ENCODE assay signal across 12 cellular contexts in the genomic region with DNA sequence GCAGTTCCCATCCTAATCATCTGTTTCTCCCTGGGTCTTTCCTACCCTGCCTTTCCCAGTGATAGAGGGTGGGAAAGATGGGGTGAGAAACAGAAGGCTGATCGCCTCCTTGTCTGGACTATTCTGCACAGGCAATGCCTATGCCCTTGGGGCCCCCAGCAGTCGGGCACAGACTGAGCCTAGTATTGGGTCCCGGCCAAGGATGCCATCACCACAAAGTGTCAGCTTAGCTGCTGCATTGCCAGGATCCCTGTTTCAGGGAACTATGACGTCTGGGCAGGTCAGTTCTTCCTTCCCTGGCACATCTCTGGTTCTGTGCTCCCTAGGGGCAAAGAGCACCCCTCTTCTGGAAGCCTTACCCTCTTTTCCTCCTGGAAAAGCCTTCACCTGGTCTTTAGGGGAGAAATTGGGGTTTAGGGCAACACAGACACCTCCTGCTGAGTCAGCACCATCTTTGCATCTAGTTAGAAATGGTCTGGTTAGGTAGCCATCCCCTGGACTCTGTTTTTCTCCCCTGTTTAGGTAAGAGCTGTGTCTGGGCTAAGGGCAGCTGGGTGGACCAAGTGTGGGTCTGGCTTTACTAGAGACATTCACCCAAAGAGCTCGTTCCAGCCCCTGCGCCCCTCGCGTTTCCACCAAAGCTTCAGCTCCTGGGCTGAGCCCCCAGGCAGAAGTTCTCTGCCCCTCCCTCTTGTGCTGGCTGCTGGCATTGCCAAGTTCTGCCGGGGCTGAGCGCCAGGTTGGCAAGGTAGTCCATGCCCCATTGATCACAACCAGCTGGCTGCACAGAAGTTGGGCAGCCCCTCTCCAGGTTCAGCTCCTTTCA. TPM values are rescaled to one million over a fixed set of nuclear protein-coding genes. Genes with fewer than 3 reads are reported as not detected.
DNase-seq lines count a peak whose midpoint lies in the region; ATAC-seq and TF ChIP-seq lines count a peak whose summit lies in the region.
"Had no signal": no experiment of that assay in that cellular context is flagged by ENCODE, and none has a peak within 500 bp of the region (broad histone marks: within the 10 kb centered on the region; RNA-seq: fewer than 3 reads in every experiment).

No MANE protein-coding gene starts in this region.

- H3K4me1 ChIP-seq in esophagus muscularis mucosa (peaks cover 21 to 53% (median 52%) of the 10 kb centered on the region in 4 donors), upper lobe of left lung (peaks cover 10 to 23% (median 15%) of the 10 kb centered on the region in 4 donors)
- H3K4me1 ChIP-seq: SJCRH30 had no signal

- DNase-seq in activated naive CD8-positive, alpha-beta T cell treated with anti-CD3 and anti-CD28 coated beads, Interleukin-2, amount 50 U/mL, for 24 hours = no peak
- DNase-seq in esophagus muscularis mucosa (ENCODE audit: extremely low spot score) (no peak), upper lobe of left lung (peak in 1 of 2 donors; percentile 44), inferior parietal cortex (ENCODE audit: extremely low spot score) (no peak)
- no peak for DNase-seq in natural killer cell treated with Interleukin-12 subunit alpha and Interleukin-12 subunit beta and Interleukin-15 and Interleukin-18, amount 100 ng/mL, for 72 hours (ENCODE audit: low spot score)
- no peak for DNase-seq in effector CD8-positive, alpha-beta T cell (lab: John Stamatoyannopoulos, UW)
- DNase-seq: GM23248, KG1 had no signal

- H3K36me3 ChIP-seq in esophagus muscularis mucosa (no peaks in the 10 kb centered on the region), upper lobe of left lung (no peaks in the 10 kb centered on the region)
- H3K36me3 ChIP-seq: SJCRH30 had no signal

- H3K9me3 Mint-ChIP-seq in activated naive CD8-positive, alpha-beta T cell (ENCODE audit: low read depth) = no peaks in the 10 kb centered on the region
- H3K9me3 Mint-ChIP-seq in activated naive CD8-positive, alpha-beta T cell treated with anti-CD3 and anti-CD28 coated beads, Interleukin-2, amount 50 U/mL, for 24 hours = no peaks in the 10 kb centered on the region
- H3K9me3 Mint-ChIP-seq in natural killer cell treated with Interleukin-12 subunit alpha and Interleukin-12 subunit beta and Interleukin-15 and Interleukin-18, amount 100 ng/mL, for 72 hours = no peaks in the 10 kb centered on the region

- H3K4me1 Mint-ChIP-seq in activated naive CD8-positive, alpha-beta T cell (ENCODE audit: low read depth) = peaks cover 13% of the 10 kb centered on the region
- peaks cover 7% of the 10 kb centered on the region for H3K4me1 Mint-ChIP-seq in activated naive CD8-positive, alpha-beta T cell treated with anti-CD3 and anti-CD28 coated beads, Interleukin-2, amount 50 U/mL, for 24 hours
- H3K4me1 Mint-ChIP-seq in natural killer cell treated with Interleukin-12 subunit alpha and Interleukin-12 subunit beta and Interleukin-15 and Interleukin-18, amount 100 ng/mL, for 72 hours (ENCODE audit: low read depth in 2 of 2) = peaks cover 11 to 15% of the 10 kb centered on the region in 2 donors

- TF ChIP-seq CTCF in esophagus muscularis mucosa (IDR thresholded peaks at IDR 0.05) (no peak), upper lobe of left lung (IDR thresholded peaks at IDR 0.05) (no peak)

- H3K36me3 Mint-ChIP-seq in activated naive CD8-positive, alpha-beta T cell = no peaks in the 10 kb centered on the region
- no peaks in the 10 kb centered on the region for H3K36me3 Mint-ChIP-seq in activated naive CD8-positive, alpha-beta T cell treated with anti-CD3 and anti-CD28 coated beads, Interleukin-2, amount 50 U/mL, for 24 hours (ENCODE audit: low read depth)
- no peaks in the 10 kb centered on the region for H3K36me3 Mint-ChIP-seq in natural killer cell treated with Interleukin-12 subunit alpha and Interleukin-12 subunit beta and Interleukin-15 and Interleukin-18, amount 100 ng/mL, for 72 hours

- H3K27ac Mint-ChIP-seq in activated naive CD8-positive, alpha-beta T cell = no peak overlapping the region
- H3K27ac Mint-ChIP-seq in activated naive CD8-positive, alpha-beta T cell treated with anti-CD3 and anti-CD28 coated beads, Interleukin-2, amount 50 U/mL, for 24 hours = no peak overlapping the region
- H3K27ac Mint-ChIP-seq in natural killer cell treated with Interleukin-12 subunit alpha and Interleukin-12 subunit beta and Interleukin-15 and Interleukin-18, amount 100 ng/mL, for 72 hours = no peak overlapping the region

- intact Hi-C loops in esophagus muscularis mucosa (cut with DNase I) = loop anchor here (10.0 kb wide), 1 partner anchor 112 kb away; the partner anchor contains the start of gene ZBTB44

- no peak for TF ChIP-seq POLR2A in esophagus muscularis mucosa (IDR thresholded peaks at IDR 0.05; ENCODE audit: low read depth)
- no peak for TF ChIP-seq POLR2A in upper lobe of left lung (IDR thresholded peaks at IDR 0.05)

- no peak for ATAC-seq in activated naive CD8-positive, alpha-beta T cell treated with anti-CD3 and anti-CD28 coated beads, Interleukin-2, amount 50 U/mL, for 24 hours
- no peak for ATAC-seq in natural killer cell treated with Interleukin-12 subunit alpha and Interleukin-12 subunit beta and Interleukin-15 and Interleukin-18, amount 100 ng/mL, for 72 hours
- ATAC-seq in upper lobe of left lung (ENCODE audit: low FRiP score in 2 of 2) (no peak), GM21786 (IDR thresholded peaks at IDR 0.05; ENCODE audit: unreplicated experiment) (no peak)

- H3K4me3 ChIP-seq in esophagus muscularis mucosa (peak overlapping the region; percentile 61 to 74 (median 64)), upper lobe of left lung (peak overlapping the region in 3 of 4 donors; percentile 47 to 53 (median 51))
- H3K4me3 ChIP-seq: SJCRH30 had no signal

- peak overlapping the region; percentile 67 for H3K4me3 Mint-ChIP-seq in activated naive CD8-positive, alpha-beta T cell
- no peak overlapping the region for H3K4me3 Mint-ChIP-seq in activated naive CD8-positive, alpha-beta T cell treated with anti-CD3 and anti-CD28 coated beads, Interleukin-2, amount 50 U/mL, for 24 hours
- peak overlapping the region; percentile 48 for H3K4me3 Mint-ChIP-seq in natural killer cell treated with Interleukin-12 subunit alpha and Interleukin-12 subunit beta and Interleukin-15 and Interleukin-18, amount 100 ng/mL, for 72 hours

- peaks cover 0 to 19% (median 0%) of the 10 kb centered on the region in 4 donors for H3K27me3 ChIP-seq in esophagus muscularis mucosa
- peaks cover 0 to 23% (median 11%) of the 10 kb centered on the region in 4 donors for H3K27me3 ChIP-seq in upper lobe of left lung

- TF ChIP-seq EP300 in esophagus muscularis mucosa (IDR thresholded peaks at IDR 0.05) (no peak), upper lobe of left lung (IDR thresholded peaks at IDR 0.05) (no peak)

- H3K9me3 ChIP-seq in esophagus muscularis mucosa (no peaks in the 10 kb centered on the region), upper lobe of left lung (no peaks in the 10 kb centered on the region)
- H3K9me3 ChIP-seq: SJCRH30 had no signal

- WGBS in esophagus muscularis mucosa = 60% methylated on average over 4 of the region's 10 CpGs
- 65 to 86% methylated on average over 4 to 10 of the region's 10 CpGs for WGBS in upper lobe of left lung, 2 donors

- H3K27ac ChIP-seq in esophagus muscularis mucosa (replicated peaks in 1 of 4) (peak overlapping the region; percentile 49 to 78 (median 68)), upper lobe of left lung (peak overlapping the region; percentile 3 to 87 (median 74))
- H3K27ac ChIP-seq: GM23248, SJCRH30, VCaP had no signal

- peaks cover 37% of the 10 kb centered on the region for H3K27me3 Mint-ChIP-seq in activated naive CD8-positive, alpha-beta T cell
- H3K27me3 Mint-ChIP-seq in activated naive CD8-positive, alpha-beta T cell treated with anti-CD3 and anti-CD28 coated beads, Interleukin-2, amount 50 U/mL, for 24 hours = peaks cover 58% of the 10 kb centered on the region
- peaks cover 36 to 41% of the 10 kb centered on the region in 2 donors for H3K27me3 Mint-ChIP-seq in natural killer cell treated with Interleukin-12 subunit alpha and Interleukin-12 subunit beta and Interleukin-15 and Interleukin-18, amount 100 ng/mL, for 72 hours

RNA-seq across cellular contexts. Expression of gene ADAMTS8, which starts 2.0 kb away (rescaled TPM):
- total RNA-seq in esophagus muscularis mucosa = 10 to 100 TPM; 23.5 to 55.5 (median 29.8) TPM
- total RNA-seq in natural killer cell treated with Interleukin-12 subunit alpha and Interleukin-12 subunit beta and Interleukin-15 and Interleukin-18, amount 100 ng/mL, for 72 hours = not detected
- 10 to 100 TPM; 13.0 to 52.3 (median 21.5) TPM for total RNA-seq in upper lobe of left lung
- total RNA-seq: SJCRH30 had no signal

RNA-seq across cellular contexts. Expression of gene ADAMTS15, which starts 22.0 kb away (rescaled TPM):
- 10 to 100 TPM in 3 of 4 donors, 1 to 10 TPM in 1; 6.6 to 11.4 (median 10.3) TPM for total RNA-seq in esophagus muscularis mucosa
- total RNA-seq in natural killer cell treated with Interleukin-12 subunit alpha and Interleukin-12 subunit beta and Interleukin-15 and Interleukin-18, amount 100 ng/mL, for 72 hours = not detected
- total RNA-seq in upper lobe of left lung = 10 to 100 TPM in 2 of 6 donors, 1 to 10 TPM in 4; 2.5 to 23.0 (median 7.2) TPM

Comparison
In these comparisons a context has a peak if more than half of its experiments do, and no peak if none do; other contexts are left out.
1. RNA of gene ADAMTS8, which starts 2.0 kb away (total RNA-seq): 23.5 to 55.5 TPM in esophagus muscularis mucosa and 13.0 to 52.3 TPM in upper lobe of left lung; not detected in natural killer cell treated with Interleukin-12 subunit alpha and Interleukin-12 subunit beta and Interleukin-15 and Interleukin-18, amount 100 ng/mL, for 72 hours; every median in the first group is over 10 times any median in the second.